3 cellular contexts compared by ENCODE assay signal in genomic region chr14:67718265-67718664, GRCh38.
TF ChIP-seq lines count a peak whose summit lies in the region.

No MANE protein-coding gene starts in this region.

TF ChIP-seq in A549, 52 proteins besides CTCF, POLR2A, EP300 and RAD21:
- TF ChIP-seq ZFP36 (IDR thresholded peaks at IDR 0.05; ENCODE audit: borderline replicate concordance, partially characterized antibody) (no peak), RARB (CRISPR knock-in tag; IDR thresholded peaks at IDR 0.05) (no peak), EHF (CRISPR knock-in tag; IDR thresholded peaks at IDR 0.05) (no peak), FOSL2 (IDR thresholded peaks at IDR 0.05) (no peak), FOSL2 (CRISPR knock-in tag; IDR thresholded peaks at IDR 0.05) (no peak), KDM1A (IDR thresholded peaks at IDR 0.05; ENCODE audit: low read depth) (no peak), TP53 (CRISPR knock-in tag; IDR thresholded peaks at IDR 0.05) (no peak), ATOH8 (CRISPR knock-in tag; IDR thresholded peaks at IDR 0.05; ENCODE audit: low read depth) (no peak), ESRRA (IDR thresholded peaks at IDR 0.05; ENCODE audit: borderline replicate concordance, low read length) (no peak), GATA3 (IDR thresholded peaks at IDR 0.05; ENCODE audit: borderline replicate concordance) (no peak), ZSCAN20 (CRISPR knock-in tag; IDR thresholded peaks at IDR 0.05) (no peak)
- TF ChIP-seq, protein P1, sequence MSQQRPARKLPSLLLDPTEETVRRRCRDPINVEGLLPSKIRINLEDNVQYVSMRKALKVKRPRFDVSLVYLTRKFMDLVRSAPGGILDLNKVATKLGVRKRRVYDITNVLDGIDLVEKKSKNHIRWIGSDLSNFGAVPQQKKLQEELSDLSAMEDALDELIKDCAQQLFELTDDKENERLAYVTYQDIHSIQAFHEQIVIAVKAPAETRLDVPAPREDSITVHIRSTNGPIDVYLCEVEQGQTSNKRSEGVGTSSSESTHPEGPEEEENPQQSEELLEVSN (IDR thresholded peaks at IDR 0.05; ENCODE audit: borderline replicate concordance, low read depth), result no peak

TF ChIP-seq in K562, 482 proteins besides CTCF, POLR2A, EP300 and RAD21:
- TF ChIP-seq PBX2 (CRISPR knock-in tag; IDR thresholded peaks at IDR 0.05; ENCODE audit: low read depth) (no peak), PBX2 (tag; conservative IDR thresholded peaks at IDR 0.05; ENCODE audit: low read depth) (peak; percentile 54), HOXB6 (CRISPR knock-in tag; IDR thresholded peaks at IDR 0.05; ENCODE audit: borderline replicate concordance) (no peak), MEIS2 (IDR thresholded peaks at IDR 0.05; ENCODE audit: partially characterized antibody) (peak; percentile 66)
- TF ChIP-seq, protein P2, sequence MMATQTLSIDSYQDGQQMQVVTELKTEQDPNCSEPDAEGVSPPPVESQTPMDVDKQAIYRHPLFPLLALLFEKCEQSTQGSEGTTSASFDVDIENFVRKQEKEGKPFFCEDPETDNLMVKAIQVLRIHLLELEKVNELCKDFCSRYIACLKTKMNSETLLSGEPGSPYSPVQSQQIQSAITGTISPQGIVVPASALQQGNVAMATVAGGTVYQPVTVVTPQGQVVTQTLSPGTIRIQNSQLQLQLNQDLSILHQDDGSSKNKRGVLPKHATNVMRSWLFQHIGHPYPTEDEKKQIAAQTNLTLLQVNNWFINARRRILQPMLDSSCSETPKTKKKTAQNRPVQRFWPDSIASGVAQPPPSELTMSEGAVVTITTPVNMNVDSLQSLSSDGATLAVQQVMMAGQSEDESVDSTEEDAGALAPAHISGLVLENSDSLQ (IDR thresholded peaks at IDR 0.05), result peak; percentile 63
- TF ChIP-seq, protein P3, sequence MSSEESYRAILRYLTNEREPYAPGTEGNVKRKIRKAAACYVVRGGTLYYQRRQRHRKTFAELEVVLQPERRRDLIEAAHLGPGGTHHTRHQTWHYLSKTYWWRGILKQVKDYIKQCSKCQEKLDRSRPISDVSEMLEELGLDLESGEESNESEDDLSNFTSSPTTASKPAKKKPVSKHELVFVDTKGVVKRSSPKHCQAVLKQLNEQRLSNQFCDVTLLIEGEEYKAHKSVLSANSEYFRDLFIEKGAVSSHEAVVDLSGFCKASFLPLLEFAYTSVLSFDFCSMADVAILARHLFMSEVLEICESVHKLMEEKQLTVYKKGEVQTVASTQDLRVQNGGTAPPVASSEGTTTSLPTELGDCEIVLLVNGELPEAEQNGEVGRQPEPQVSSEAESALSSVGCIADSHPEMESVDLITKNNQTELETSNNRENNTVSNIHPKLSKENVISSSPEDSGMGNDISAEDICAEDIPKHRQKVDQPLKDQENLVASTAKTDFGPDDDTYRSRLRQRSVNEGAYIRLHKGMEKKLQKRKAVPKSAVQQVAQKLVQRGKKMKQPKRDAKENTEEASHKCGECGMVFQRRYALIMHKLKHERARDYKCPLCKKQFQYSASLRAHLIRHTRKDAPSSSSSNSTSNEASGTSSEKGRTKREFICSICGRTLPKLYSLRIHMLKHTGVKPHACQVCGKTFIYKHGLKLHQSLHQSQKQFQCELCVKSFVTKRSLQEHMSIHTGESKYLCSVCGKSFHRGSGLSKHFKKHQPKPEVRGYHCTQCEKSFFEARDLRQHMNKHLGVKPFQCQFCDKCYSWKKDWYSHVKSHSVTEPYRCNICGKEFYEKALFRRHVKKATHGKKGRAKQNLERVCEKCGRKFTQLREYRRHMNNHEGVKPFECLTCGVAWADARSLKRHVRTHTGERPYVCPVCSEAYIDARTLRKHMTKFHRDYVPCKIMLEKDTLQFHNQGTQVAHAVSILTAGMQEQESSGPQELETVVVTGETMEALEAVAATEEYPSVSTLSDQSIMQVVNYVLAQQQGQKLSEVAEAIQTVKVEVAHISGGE (CRISPR knock-in tag; IDR thresholded peaks at IDR 0.05), result no peak

TF ChIP-seq in HepG2, 621 proteins besides CTCF, POLR2A, EP300 and RAD21 (continues in another document):
- TF ChIP-seq ZNF253 (CRISPR knock-in tag; IDR thresholded peaks at IDR 0.05; ENCODE audit: borderline replicate concordance) (no peak), MED8 (CRISPR knock-in tag; IDR thresholded peaks at IDR 0.05; ENCODE audit: insufficient replicate concordance) (no peak), RXRA (CRISPR knock-in tag; IDR thresholded peaks at IDR 0.05) (no peak), RFX5 (IDR thresholded peaks at IDR 0.05; ENCODE audit: low read depth, low read length) (no peak), TERF1 (CRISPR knock-in tag; IDR thresholded peaks at IDR 0.05) (no peak), NR2C2 (CRISPR knock-in tag; IDR thresholded peaks at IDR 0.05; ENCODE audit: borderline replicate concordance) (no peak), ZFYVE20 (CRISPR knock-in tag; IDR thresholded peaks at IDR 0.05; ENCODE audit: borderline replicate concordance, low read depth) (no peak), E2F1 (CRISPR knock-in tag; IDR thresholded peaks at IDR 0.05) (no peak), SMARCC2 (IDR thresholded peaks at IDR 0.05) (no peak), MIER2 (CRISPR knock-in tag; IDR thresholded peaks at IDR 0.05) (no peak), FOSL2 (CRISPR knock-in tag; IDR thresholded peaks at IDR 0.05) (peak; percentile 20; the same call in 1 of the 2 replicates), THYN1 (CRISPR knock-in tag; IDR thresholded peaks at IDR 0.05; ENCODE audit: borderline replicate concordance, low read depth) (no peak), ZNF839 (CRISPR knock-in tag; IDR thresholded peaks at IDR 0.05; ENCODE audit: borderline replicate concordance) (no peak), HOXA9 (CRISPR knock-in tag; IDR thresholded peaks at IDR 0.05; ENCODE audit: borderline replicate concordance) (peak; percentile 71; the same call in 1 of the 2 replicates), ZNF431 (CRISPR knock-in tag; IDR thresholded peaks at IDR 0.05; ENCODE audit: borderline replicate concordance, low read depth) (no peak), WIZ (CRISPR knock-in tag; IDR thresholded peaks at IDR 0.05) (no peak), MLXIP (CRISPR knock-in tag; IDR thresholded peaks at IDR 0.05; ENCODE audit: borderline replicate concordance) (no peak), KLF16 (CRISPR knock-in tag; IDR thresholded peaks at IDR 0.05) (no peak), ZNF570 (CRISPR knock-in tag; IDR thresholded peaks at IDR 0.05; ENCODE audit: borderline replicate concordance) (no peak), ZNF512B (CRISPR knock-in tag; IDR thresholded peaks at IDR 0.05; ENCODE audit: borderline replicate concordance) (no peak), ZNF496 (CRISPR knock-in tag; IDR thresholded peaks at IDR 0.05; ENCODE audit: insufficient replicate concordance) (no peak), ARID2 (CRISPR knock-in tag; IDR thresholded peaks at IDR 0.05; ENCODE audit: borderline replicate concordance) (no peak), CREB3 (CRISPR knock-in tag; IDR thresholded peaks at IDR 0.05) (no peak), HNF4A (CRISPR knock-in tag; IDR thresholded peaks at IDR 0.05) (peak; percentile 61; the same call in 1 of the 2 replicates), MEIS2 (CRISPR knock-in tag; IDR thresholded peaks at IDR 0.05) (no peak), ZNF83 (CRISPR knock-in tag; IDR thresholded peaks at IDR 0.05; ENCODE audit: borderline replicate concordance) (no peak), ZNF451 (CRISPR knock-in tag; IDR thresholded peaks at IDR 0.05) (no peak), SMC3 (IDR thresholded peaks at IDR 0.05; ENCODE audit: low read length) (no peak), GATAD1 (CRISPR knock-in tag; IDR thresholded peaks at IDR 0.05) (0 out of 2 replicates have a peak, but pooled peaks have one; percentile 11), SP2 (CRISPR knock-in tag; IDR thresholded peaks at IDR 0.05) (no peak)
- TF ChIP-seq, protein P4, sequence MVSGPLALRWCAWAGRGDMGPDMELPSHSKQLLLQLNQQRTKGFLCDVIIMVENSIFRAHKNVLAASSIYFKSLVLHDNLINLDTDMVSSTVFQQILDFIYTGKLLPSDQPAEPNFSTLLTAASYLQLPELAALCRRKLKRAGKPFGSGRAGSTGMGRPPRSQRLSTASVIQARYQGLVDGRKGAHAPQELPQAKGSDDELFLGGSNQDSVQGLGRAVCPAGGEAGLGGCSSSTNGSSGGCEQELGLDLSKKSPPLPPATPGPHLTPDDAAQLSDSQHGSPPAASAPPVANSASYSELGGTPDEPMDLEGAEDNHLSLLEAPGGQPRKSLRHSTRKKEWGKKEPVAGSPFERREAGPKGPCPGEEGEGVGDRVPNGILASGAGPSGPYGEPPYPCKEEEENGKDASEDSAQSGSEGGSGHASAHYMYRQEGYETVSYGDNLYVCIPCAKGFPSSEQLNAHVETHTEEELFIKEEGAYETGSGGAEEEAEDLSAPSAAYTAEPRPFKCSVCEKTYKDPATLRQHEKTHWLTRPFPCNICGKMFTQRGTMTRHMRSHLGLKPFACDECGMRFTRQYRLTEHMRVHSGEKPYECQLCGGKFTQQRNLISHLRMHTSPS (CRISPR knock-in tag; IDR thresholded peaks at IDR 0.05; ENCODE audit: low read depth), result no peak
- TF ChIP-seq, protein P5, sequence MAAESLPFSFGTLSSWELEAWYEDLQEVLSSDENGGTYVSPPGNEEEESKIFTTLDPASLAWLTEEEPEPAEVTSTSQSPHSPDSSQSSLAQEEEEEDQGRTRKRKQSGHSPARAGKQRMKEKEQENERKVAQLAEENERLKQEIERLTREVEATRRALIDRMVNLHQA (CRISPR knock-in tag; IDR thresholded peaks at IDR 0.05), result no peak
- TF ChIP-seq, protein P6, sequence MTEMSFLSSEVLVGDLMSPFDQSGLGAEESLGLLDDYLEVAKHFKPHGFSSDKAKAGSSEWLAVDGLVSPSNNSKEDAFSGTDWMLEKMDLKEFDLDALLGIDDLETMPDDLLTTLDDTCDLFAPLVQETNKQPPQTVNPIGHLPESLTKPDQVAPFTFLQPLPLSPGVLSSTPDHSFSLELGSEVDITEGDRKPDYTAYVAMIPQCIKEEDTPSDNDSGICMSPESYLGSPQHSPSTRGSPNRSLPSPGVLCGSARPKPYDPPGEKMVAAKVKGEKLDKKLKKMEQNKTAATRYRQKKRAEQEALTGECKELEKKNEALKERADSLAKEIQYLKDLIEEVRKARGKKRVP (CRISPR knock-in tag; IDR thresholded peaks at IDR 0.05), result peak in 1 of 2 experiments; percentile 32; a peak in 2 of 4 replicates
- TF ChIP-seq, protein P7, sequence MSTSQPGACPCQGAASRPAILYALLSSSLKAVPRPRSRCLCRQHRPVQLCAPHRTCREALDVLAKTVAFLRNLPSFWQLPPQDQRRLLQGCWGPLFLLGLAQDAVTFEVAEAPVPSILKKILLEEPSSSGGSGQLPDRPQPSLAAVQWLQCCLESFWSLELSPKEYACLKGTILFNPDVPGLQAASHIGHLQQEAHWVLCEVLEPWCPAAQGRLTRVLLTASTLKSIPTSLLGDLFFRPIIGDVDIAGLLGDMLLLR (CRISPR knock-in tag; IDR thresholded peaks at IDR 0.05), result no peak
